ENCODE assay signal across 10 cellular contexts in genomic region chr10:102631525-102632393, GRCh38. TPM values are rescaled to one million over a fixed set of nuclear protein-coding genes. Genes with fewer than 3 reads are reported as not detected.
DNase-seq lines count a peak whose midpoint lies in the region; ATAC-seq and TF ChIP-seq lines count a peak whose summit lies in the region.
"Had no signal": no experiment of that assay in that cellular context is flagged by ENCODE, and none has a peak within 500 bp of the region (broad histone marks: within the 10 kb centered on the region; RNA-seq: fewer than 3 reads in every experiment).

No MANE protein-coding gene starts in this region.

- peak overlapping the region; percentile 57 for H3K18ac ChIP-seq in neuronal stem cell (ENCODE audit: low read length)

- DNase-seq in AG04450 (ENCODE audit: low read depth, low spot score) (no peak), HL-60 (ENCODE audit: low read depth in 1 of 2, low spot score in 1 of 2) (no peak), dorsolateral prefrontal cortex (peak in 2 of 10 donors; percentile 17 to 30), neuronal stem cell (ENCODE audit: low spot score) (no peak), middle frontal gyrus (ENCODE audit: extremely low spot score, low spot score) (no peak), prostate gland (ENCODE audit: low spot score) (no peak), SIG-M5 (lab: John Stamatoyannopoulos, UW) (no peak)
- DNase-seq: NCI-H1092, NCI-H748 treated with DMSO at 0.1 percent for 48 hours had no signal

- no peak overlapping the region for H4K8ac ChIP-seq in neuronal stem cell (ENCODE audit: low read depth, low read length)

- H3K9me3 ChIP-seq in AG04450 (ENCODE audit: control insufficient read depth, insufficient read depth, low read length) (no peaks in the 10 kb centered on the region; the same call in 1 of the 2 replicates), neuronal stem cell (replicated peaks in 1 of 2; ENCODE audit: control insufficient read depth in 2 of 2, insufficient read depth in 1 of 2, low read depth in 1 of 2, low read length in 2 of 2) (no peaks in the 10 kb centered on the region), prostate gland (no peaks in the 10 kb centered on the region)

- H2BK5ac ChIP-seq in neuronal stem cell (ENCODE audit: low read length), result no peak overlapping the region

- H3K4me2 ChIP-seq in neuronal stem cell (ENCODE audit: insufficient read depth, low read length, poor library complexity, severe bottlenecking), result no peak overlapping the region

- H3K27ac ChIP-seq in AG04450 (ENCODE audit: low read depth, low read length) (peak overlapping the region; percentile 21), HL-60 (replicated peaks) (peak overlapping the region; percentile 86), dorsolateral prefrontal cortex (peak overlapping the region in 55 of 59 donors; percentile 33 to 95 (median 90)), neuronal stem cell (replicated peaks; ENCODE audit: low read length) (no peak overlapping the region), prostate gland (no peak overlapping the region)

- H3K4me1 ChIP-seq in neuronal stem cell (ENCODE audit: control insufficient read depth in 2 of 2, insufficient read depth in 1 of 2, low read depth in 1 of 2, low read length in 2 of 2) (peaks cover 49 to 70% of the 10 kb centered on the region in 2 donors), prostate gland (replicated peaks) (peaks cover 4% of the 10 kb centered on the region)

- no peak overlapping the region for H3K9ac ChIP-seq in neuronal stem cell (ENCODE audit: low read depth, low read length, poor library complexity)

- H3K23ac ChIP-seq in neuronal stem cell (ENCODE audit: low read depth, low read length, poor library complexity), result no peak overlapping the region

- TF ChIP-seq POLR2A in prostate gland (IDR thresholded peaks at IDR 0.05), result no peak

- POLR2A ChIA-PET in AG04450 (lab: Yijun Ruan, JAX), result interaction anchor here (0.6 to 2.1 kb wide), 3 partner anchors 10 to 145 kb away, joined by 3 to 5 read pairs (median 4); no protein-coding TSS in a partner anchor

- H3K14ac ChIP-seq in neuronal stem cell (ENCODE audit: low read length), result no peak overlapping the region

- H2BK120ac ChIP-seq in neuronal stem cell (ENCODE audit: low read depth, low read length), result no peak overlapping the region

- no peak overlapping the region for H2AK5ac ChIP-seq in neuronal stem cell (ENCODE audit: low read depth, low read length)

- TF ChIP-seq CTCF in AG04450 (IDR thresholded peaks at IDR 0.05; ENCODE audit: low read depth, low read length) (no peak), HL-60 (IDR thresholded peaks at IDR 0.05; ENCODE audit: insufficient read depth, low read length) (no peak), dorsolateral prefrontal cortex (IDR thresholded peaks at IDR 0.05 in 54 of 56, conservative IDR thresholded peaks at IDR 0.05 in 2 of 56; ENCODE audit: low read depth in 1 of 56, partially characterized antibody in 56 of 56) (no peak), prostate gland (IDR thresholded peaks at IDR 0.05) (no peak)

- no peak overlapping the region for H2BK12ac ChIP-seq in neuronal stem cell (ENCODE audit: low read length)

- no CpG with 5 or more reads among the region's 10 CpGs for WGBS in neuronal stem cell (ENCODE audit: extremely low coverage in 2 of 2, insufficient read length in 2 of 2, insufficient replicate concordance in 1 of 2), 2 donors
- WGBS in prostate gland, result 93% methylated on average over 10 of the region's 10 CpGs

- CTCF ChIA-PET in AG04450 (lab: Charles Lee), result interaction anchor here (0.5 to 1.3 kb wide), 5 partner anchors 17 to 128 kb away, joined by 3 to 4 read pairs (median 3); partner anchors contain the start of gene SUFU

- H3K4ac ChIP-seq in neuronal stem cell (ENCODE audit: low read length), result no peak overlapping the region

- H2BK15ac ChIP-seq in neuronal stem cell (ENCODE audit: low read length), result peak overlapping the region; percentile 34

- no peak for ATAC-seq in HG02973 (IDR thresholded peaks at IDR 0.05; ENCODE audit: unreplicated experiment)

- no peaks in the 10 kb centered on the region for H3K27me3 ChIP-seq in AG04450 (ENCODE audit: control insufficient read depth, insufficient read depth, low read length)
- no peaks in the 10 kb centered on the region for H3K27me3 ChIP-seq in HL-60 (ENCODE audit: insufficient read depth, poor library complexity, severe bottlenecking)
- H3K27me3 ChIP-seq in dorsolateral prefrontal cortex, result no peaks in the 10 kb centered on the region
- no peaks in the 10 kb centered on the region for H3K27me3 ChIP-seq in neuronal stem cell (ENCODE audit: control insufficient read depth in 3 of 3, insufficient read depth in 3 of 3, low read depth in 1 of 3, low read length in 3 of 3)
- H3K27me3 ChIP-seq in prostate gland (replicated peaks; ENCODE audit: insufficient read depth), result no peaks in the 10 kb centered on the region

- H4K91ac ChIP-seq in neuronal stem cell (ENCODE audit: low read depth, low read length, poor library complexity), result no peak overlapping the region

- intact Hi-C loops in dorsolateral prefrontal cortex (cut with DNase I) (no loop called here), prostate gland (cut with DNase I) (no loop called here)

- H3K36me3 ChIP-seq in neuronal stem cell (replicated peaks in 1 of 2; ENCODE audit: control insufficient read depth in 2 of 2, insufficient read depth in 2 of 2, low read length in 2 of 2), result peaks cover 13 to 23% of the 10 kb centered on the region in 2 donors
- H3K36me3 ChIP-seq in prostate gland, result no peaks in the 10 kb centered on the region

- H2AFZ ChIP-seq in neuronal stem cell (ENCODE audit: low read length), result no peak overlapping the region

- H3K4me3 ChIP-seq in AG04450 (ENCODE audit: low read depth, low read length) (no peak overlapping the region), HL-60 (replicated peaks; ENCODE audit: insufficient read depth, low read length) (no peak overlapping the region), dorsolateral prefrontal cortex (no peak overlapping the region), neuronal stem cell (ENCODE audit: low read length in 2 of 2) (no peak overlapping the region), prostate gland (no peak overlapping the region)

- H3K79me1 ChIP-seq in neuronal stem cell (ENCODE audit: low read depth, low read length), result no peaks in the 10 kb centered on the region

RNA-seq across cellular contexts. Expression of gene TRIM8, which starts 12.5 kb away (rescaled TPM):
- 66.8 and 80.9 TPM in 2 replicates for polyA plus RNA-seq in AG04450 (2011; rRNA removed)
- polyA minus RNA-seq in AG04450 (2011; rRNA and poly(A)+ RNA removed), result 52.9 and 60.1 TPM in 2 replicates
- 100 to 1,000 TPM in 118 of 120 experiments, 10 to 100 TPM in 2; 95.2 to 308 (median 133) TPM for total RNA-seq in dorsolateral prefrontal cortex
- polyA plus RNA-seq in neuronal stem cell (2013, experiment 1 of 2), result 33.0 TPM
- 34.2 TPM for polyA plus RNA-seq in neuronal stem cell (2013, experiment 2 of 2)
- total RNA-seq in prostate gland, result 100 to 1,000 TPM; 148 to 222 TPM

Comparison
In these comparisons a context has a peak if more than half of its experiments do, and no peak if none do; other contexts are left out.
1. H3K27ac ChIP-seq: peak in AG04450 (single experiment), HL-60 (single experiment) and dorsolateral prefrontal cortex (55 of 59); none in neuronal stem cell (single experiment) and prostate gland (0 of 2).